Comparison of ENCODE assay signal across 13 cellular contexts in genomic region chr14:65421201-65421981, GRCh38.
DNase-seq lines count a peak whose midpoint lies in the region; ATAC-seq and TF ChIP-seq lines count a peak whose summit lies in the region.
"Had no signal": no experiment of that assay in that cellular context is flagged by ENCODE, and none has a peak within 500 bp of the region (broad histone marks: within the 10 kb centered on the region; RNA-seq: fewer than 3 reads in every experiment).

No MANE protein-coding gene starts in this region.

- no peak for TF ChIP-seq CTCF in HFF-Myc (IDR thresholded peaks at IDR 0.05; ENCODE audit: low read depth, low read length, missing control alignments)

- peak overlapping the region; percentile 15 for H3K4me3 ChIP-seq in HFF-Myc (replicated peaks; ENCODE audit: low read depth, low read length)
- H3K4me3 ChIP-seq: transverse colon had no signal

- ATAC-seq in GM18517 (IDR thresholded peaks at IDR 0.05; ENCODE audit: unreplicated experiment) (no peak), HG03442 (IDR thresholded peaks at IDR 0.05; ENCODE audit: unreplicated experiment) (no peak)

- DNase-seq in AG08395 (ENCODE audit: low spot score) (peak; percentile 64), HFF-Myc (ENCODE audit: extremely low read depth, low read depth) (peak; percentile 66), astrocyte of the hippocampus (ENCODE audit: low read depth, low spot score) (peak; percentile 58), kidney glomerular epithelial cell (lab: John Stamatoyannopoulos, UW) (peak; percentile 88), D341Med (ENCODE audit: low spot score) (no peak), NCI-H187 (lab: John Stamatoyannopoulos, UW) (no peak)
- DNase-seq: CD4-positive, alpha-beta T cell; MV-4-11; posterior cingulate gyrus; T-helper 1 cell; transverse colon had no signal

Comparison
In these comparisons a context has a peak if more than half of its experiments do, and no peak if none do; other contexts are left out.
1. DNase-seq: peak in AG08395 (single experiment), HFF-Myc (single experiment), astrocyte of the hippocampus (single experiment) and kidney glomerular epithelial cell (single experiment); none in D341Med (single experiment) and NCI-H187 (0 of 2).